In genomic region chr11:87326594-87326993, GRCh38 we compare ENCODE assay signal across 34 cellular contexts.
DNase-seq lines count a peak whose midpoint lies in the region; ATAC-seq, FAIRE-seq and TF ChIP-seq lines count a peak whose summit lies in the region.
"Had no signal": no experiment of that assay in that cellular context is flagged by ENCODE, and none has a peak within 500 bp of the region (broad histone marks: within the 10 kb centered on the region; RNA-seq: fewer than 3 reads in every experiment).

No MANE protein-coding gene starts in this region.

- H2BK120ac ChIP-seq in IMR-90 (ENCODE audit: low read depth, low read length): no peak overlapping the region

- WGBS in HepG2 (ENCODE audit: low lambda C conversion rate): 96% methylated on average over 2 of the region's 2 CpGs
- WGBS in right lobe of liver (ENCODE audit: insufficient coverage, low coverage, low lambda C conversion rate, missing lambda C conversion rate): 89% methylated on average over 2 of the region's 2 CpGs
- WGBS in A549 (ENCODE audit: missing lambda C conversion rate): 91% methylated on average over 2 of the region's 2 CpGs
- no CpG with 5 or more reads among the region's 2 CpGs for WGBS in IMR-90 (ENCODE audit: extremely low coverage in 2 of 2, insufficient read length in 1 of 2), 2 experiments
- WGBS in K562 (ENCODE audit: insufficient coverage, low coverage, missing lambda C conversion rate): 50% methylated on average over 2 of the region's 2 CpGs

- no peak for DNase-seq in HepG2 (ENCODE audit: low spot score)
- no peak for DNase-seq in right lobe of liver
- no peak for DNase-seq in A549 (ENCODE audit: low read depth in 1 of 2, low spot score in 1 of 2)
- DNase-seq in IMR-90: no peak
- no peak for DNase-seq in K562 (ENCODE audit: extremely low read depth in 1 of 4, low spot score in 3 of 4)
- no peak for DNase-seq in cortex of kidney (lab: John Stamatoyannopoulos, UW)
- DNase-seq in AG08395 (ENCODE audit: low spot score): no peak
- DNase-seq in glomerular visceral epithelial cell (ENCODE audit: extremely low spot score): no peak
- DNase-seq: 8988T; ACHN; AML-193; BE2C; C1 segment of cervical spinal cord; Caco-2; Calu3; CD4-positive, alpha-beta memory T cell; CD4-positive, alpha-beta T cell; CD4-positive, CD25-positive, alpha-beta regulatory T cell; CD8-positive, alpha-beta memory T cell; CD8-positive, alpha-beta T cell; COR-L47; DMS 273 treated with DMSO at 0.1 percent for 48 hours; DMS153; DMS53; DMS79; DMS79 treated with DMSO at 0.1 percent for 48 hours; DND-41; EL had no signal

- no peak overlapping the region for H4K8ac ChIP-seq in IMR-90 (ENCODE audit: low read depth in 2 of 2, low read length in 2 of 2)

- TF ChIP-seq CTCF in HepG2 (CRISPR knock-in tag; IDR thresholded peaks at IDR 0.05) (no peak), right lobe of liver (IDR thresholded peaks at IDR 0.05) (no peak), A549 (IDR thresholded peaks at IDR 0.05) (no peak), IMR-90 (conservative IDR thresholded peaks at IDR 0.05; ENCODE audit: low read depth, low read length) (no peak), K562 (IDR thresholded peaks at IDR 0.05 in 2 of 3, conservative IDR thresholded peaks at IDR 0.05 in 1 of 3; ENCODE audit: insufficient read depth in 2 of 3, low read depth in 1 of 3, low read length in 3 of 3) (no peak)

- H3K18ac ChIP-seq in IMR-90 (ENCODE audit: low read depth, low read length): no peak overlapping the region

- no peak overlapping the region for H2BK5ac ChIP-seq in IMR-90 (ENCODE audit: low read depth, low read length, poor library complexity, severe bottlenecking)

- FAIRE-seq in HepG2 (lab: Jason Lieb, UNC): no peak
- FAIRE-seq in A549 (lab: Jason Lieb, UNC): no peak
- FAIRE-seq in K562 (lab: Jason Lieb, UNC): no peak
- FAIRE-seq: A204.1, D721Med had no signal

- H3K4me1 ChIP-seq in HepG2 (ENCODE audit: insufficient read depth, low read length) (no peaks in the 10 kb centered on the region), right lobe of liver (no peaks in the 10 kb centered on the region), A549 (no peaks in the 10 kb centered on the region), IMR-90 (ENCODE audit: control insufficient read depth, insufficient read depth, low read length) (no peaks in the 10 kb centered on the region), K562 (replicated peaks in 1 of 2; ENCODE audit: control insufficient read depth in 2 of 2, insufficient read depth in 2 of 2, low read length in 2 of 2) (no peaks in the 10 kb centered on the region)
- H3K4me1 ChIP-seq: BLaER1; BLaER1 treated with 17β-estradiol and CSF1 and Interleukin-3, amounts not matched to agents 10 nM and 100 nM; Caco-2 had no signal

- POLR2A ChIA-PET in HepG2 (lab: Yijun Ruan, JAX): no interaction called here
- POLR2A ChIA-PET in A549 (lab: Yijun Ruan, JAX): no interaction called here
- POLR2A ChIA-PET in IMR-90 (lab: Charles Lee; ENCODE audit: unreplicated experiment): no interaction called here
- POLR2A ChIA-PET in K562 (lab: Yijun Ruan, JAX): interaction anchor here (1.0 kb wide), 1 partner anchor 26 kb away, joined by 4 read pairs; no protein-coding TSS in a partner anchor

- TF ChIP-seq RAD21 in HepG2 (CRISPR knock-in tag; IDR thresholded peaks at IDR 0.05): no peak
- no peak for TF ChIP-seq RAD21 in A549 (conservative IDR thresholded peaks at IDR 0.05 in 1 of 2, IDR thresholded peaks at IDR 0.05 in 1 of 2)
- TF ChIP-seq RAD21 in IMR-90 (IDR thresholded peaks at IDR 0.05; ENCODE audit: low read length): no peak
- no peak for TF ChIP-seq RAD21 in K562 (CRISPR knock-in tag; conservative IDR thresholded peaks at IDR 0.05 in 1 of 2, IDR thresholded peaks at IDR 0.05 in 1 of 2)

- no peak overlapping the region for H4K91ac ChIP-seq in IMR-90 (ENCODE audit: insufficient read depth, low read depth, low read length)

- H3K4me3 ChIP-seq in HepG2 (replicated peaks in 1 of 3; ENCODE audit: insufficient read depth in 1 of 3, low read depth in 2 of 3, low read length in 3 of 3): no peak overlapping the region
- H3K4me3 ChIP-seq in right lobe of liver: no peak overlapping the region
- no peak overlapping the region for H3K4me3 ChIP-seq in A549
- H3K4me3 ChIP-seq in IMR-90 (ENCODE audit: insufficient read depth, low read depth, low read length): no peak overlapping the region
- H3K4me3 ChIP-seq in K562: no peak overlapping the region
- H3K4me3 ChIP-seq: BLaER1; BLaER1 treated with 17β-estradiol and CSF1 and Interleukin-3, amounts not matched to agents 10 nM and 100 nM had no signal

- H2BK20ac ChIP-seq in IMR-90 (ENCODE audit: low read depth, low read length): no peak overlapping the region

- dilution Hi-C loops in IMR-90 (cut with HindIII; ENCODE audit: low sequenced_read_pairs, unreplicated experiment): no loop called here

- no peak overlapping the region for H4K5ac ChIP-seq in IMR-90 (ENCODE audit: low read depth, low read length)

- H3K4ac ChIP-seq in IMR-90 (ENCODE audit: low read depth, low read length): no peak overlapping the region

- H3K4me2 ChIP-seq in HepG2 (ENCODE audit: low read depth, low read length) (no peak overlapping the region), A549 (no peak overlapping the region), IMR-90 (ENCODE audit: low read depth, low read length) (no peak overlapping the region), K562 (ENCODE audit: insufficient read depth, low read length) (no peak overlapping the region)
- H3K4me2 ChIP-seq: BLaER1; BLaER1 treated with 17β-estradiol and CSF1 and Interleukin-3, amounts not matched to agents 10 nM and 100 nM had no signal

- H3K79me1 ChIP-seq in IMR-90 (ENCODE audit: low read depth in 1 of 2, low read length in 2 of 2): no peaks in the 10 kb centered on the region

- no peak overlapping the region for H3K14ac ChIP-seq in IMR-90 (replicated peaks; ENCODE audit: low read depth, low read length)

- TF ChIP-seq POLR2A in HepG2 (IDR thresholded peaks at IDR 0.05; ENCODE audit: insufficient read depth in 1 of 2, low read depth in 2 of 2, low read length in 2 of 2) (no peak), right lobe of liver (IDR thresholded peaks at IDR 0.05) (no peak), A549 (IDR thresholded peaks at IDR 0.05; ENCODE audit: low read length) (no peak), IMR-90 (IDR thresholded peaks at IDR 0.05; ENCODE audit: low read depth, low read length) (no peak), K562 (conservative IDR thresholded peaks at IDR 0.05) (no peak)

- no peaks in the 10 kb centered on the region for H3K27me3 ChIP-seq in HepG2 (ENCODE audit: control insufficient read depth in 1 of 2, insufficient read depth in 2 of 2, low read length in 2 of 2)
- H3K27me3 ChIP-seq in right lobe of liver: no peaks in the 10 kb centered on the region
- no peaks in the 10 kb centered on the region for H3K27me3 ChIP-seq in IMR-90 (ENCODE audit: control insufficient read depth, insufficient read depth, low read length)
- H3K27me3 ChIP-seq in K562 (ENCODE audit: control insufficient read depth in 2 of 2, insufficient read depth in 2 of 2, low read length in 2 of 2): no peaks in the 10 kb centered on the region
- H3K27me3 ChIP-seq: BE2C; BLaER1; BLaER1 treated with 17β-estradiol and CSF1 and Interleukin-3, amounts not matched to agents 10 nM and 100 nM had no signal

- no TSS peak for BruUV-seq in HepG2 (replicated peaks; lab: Mats Ljungman, UMichigan)
- BruUV-seq in IMR-90 (replicated peaks; lab: Mats Ljungman, UMichigan): no TSS peak
- BruUV-seq in K562 (replicated peaks; lab: Mats Ljungman, UMichigan): no TSS peak

- H3K27ac ChIP-seq in HepG2 (ENCODE audit: extremely low read length, insufficient read depth, low read length): no peak overlapping the region
- no peak overlapping the region for H3K27ac ChIP-seq in right lobe of liver
- H3K27ac ChIP-seq in A549: no peak overlapping the region
- no peak overlapping the region for H3K27ac ChIP-seq in IMR-90 (ENCODE audit: insufficient read depth, low read length)
- H3K27ac ChIP-seq in K562 (ENCODE audit: extremely low read depth, low read depth, low read length): no peak overlapping the region
- H3K27ac ChIP-seq: 22Rv1; BLaER1; BLaER1 treated with 17β-estradiol and CSF1 and Interleukin-3, amounts not matched to agents 10 nM and 100 nM; C4-2B had no signal

- no peak overlapping the region for H2AK9ac ChIP-seq in IMR-90 (replicated peaks; ENCODE audit: low read depth, low read length, poor library complexity)

- no peaks in the 10 kb centered on the region; the same call in 1 of the 2 replicates for H3K9me1 ChIP-seq in IMR-90 (ENCODE audit: insufficient read depth, low read length)
- H3K9me1 ChIP-seq in K562 (ENCODE audit: control insufficient read depth, insufficient read depth, low read length): no peaks in the 10 kb centered on the region

- CTCF ChIA-PET in HepG2 (lab: Yijun Ruan, JAX; ENCODE audit: low intra/inter-chr PET ratio, low total read pairs) (no interaction called here), A549 (lab: Yijun Ruan, JAX) (no interaction called here), IMR-90 (lab: Yijun Ruan, JAX) (interaction anchor here (0.5 kb wide), 1 partner anchor 10 kb away, joined by 3 read pairs; no protein-coding TSS in a partner anchor), K562 (lab: Yijun Ruan, JAX; ENCODE audit: low intra/inter-chr PET ratio) (no interaction called here)

- H2AFZ ChIP-seq in HepG2 (ENCODE audit: low read length) (no peak overlapping the region), IMR-90 (replicated peaks; ENCODE audit: low read length, poor library complexity) (no peak overlapping the region), K562 (ENCODE audit: low read depth, low read length) (no peak overlapping the region)

- H3K79me2 ChIP-seq in HepG2 (ENCODE audit: insufficient read depth, low read length): no peaks in the 10 kb centered on the region
- H3K79me2 ChIP-seq in K562 (ENCODE audit: control insufficient read depth, insufficient read depth, low read length): no peaks in the 10 kb centered on the region

- no peak overlapping the region for H2AK5ac ChIP-seq in IMR-90 (ENCODE audit: low read depth, low read length)

- no peak overlapping the region for H3K56ac ChIP-seq in IMR-90 (ENCODE audit: extremely low read depth, insufficient read depth, low read length)

- no peak overlapping the region for H3K9ac ChIP-seq in HepG2 (ENCODE audit: insufficient read depth, low read depth, low read length)
- H3K9ac ChIP-seq in IMR-90 (ENCODE audit: low read depth, low read length): no peak overlapping the region
- H3K9ac ChIP-seq in K562 (ENCODE audit: insufficient read depth in 1 of 2, low read depth in 2 of 2, low read length in 2 of 2): no peak overlapping the region
- H3K9ac ChIP-seq: BLaER1; BLaER1 treated with 17β-estradiol and CSF1 and Interleukin-3, amounts not matched to agents 10 nM and 100 nM had no signal

- H2BK15ac ChIP-seq in IMR-90 (ENCODE audit: low read depth, low read length): no peak overlapping the region

- TF ChIP-seq EP300 in HepG2 (IDR thresholded peaks at IDR 0.05; ENCODE audit: low read depth in 2 of 2, low read length in 2 of 2) (no peak), HepG2 (CRISPR knock-in tag; IDR thresholded peaks at IDR 0.05; ENCODE audit: borderline replicate concordance) (no peak), A549 (IDR thresholded peaks at IDR 0.05) (no peak), K562 (IDR thresholded peaks at IDR 0.05; ENCODE audit: low read length) (no peak)

- H3K36me3 ChIP-seq in HepG2 (replicated peaks in 1 of 2; ENCODE audit: control insufficient read depth in 1 of 2, insufficient read depth in 2 of 2, low read length in 2 of 2): peaks cover 6 to 18% of the 10 kb centered on the region in 2 experiments; a peak in 4 of 5 replicates
- H3K36me3 ChIP-seq in right lobe of liver: peaks cover 0 to 2% (median 0%) of the 10 kb centered on the region in 4 donors
- H3K36me3 ChIP-seq in IMR-90 (ENCODE audit: control insufficient read depth, insufficient read depth, low read length): no peaks in the 10 kb centered on the region
- H3K36me3 ChIP-seq in K562 (ENCODE audit: control insufficient read depth, insufficient read depth, low read length): peaks cover 9% of the 10 kb centered on the region; the same call in 2 of the 3 replicates
- H3K36me3 ChIP-seq: BE2C had no signal

- H3K23ac ChIP-seq in IMR-90 (ENCODE audit: low read depth, low read length): no peak overlapping the region

- ATAC-seq in HepG2 (no peak), right lobe of liver (no peak), A549 (no peak), IMR-90 (ENCODE audit: low read depth) (no peak), K562 (no peak)
- ATAC-seq: CD8-positive, alpha-beta T cell had no signal

- in situ Hi-C loops in HepG2 (cut with HindIII; ENCODE audit: extremely low pct_ligation_motif_present, low pct_unique_long_range_greater_than_20kb) (no loop called here), IMR-90 (cut with MboI; ENCODE audit: low sequenced_read_pairs) (no loop called here), K562 (cut with MboI) (no loop called here)

- H4K20me1 ChIP-seq in HepG2 (ENCODE audit: insufficient read depth, low read length) (no peaks in the 10 kb centered on the region), IMR-90 (ENCODE audit: insufficient read depth, low read length) (no peaks in the 10 kb centered on the region), K562 (replicated peaks; ENCODE audit: control insufficient read depth, insufficient read depth, low read length) (no peaks in the 10 kb centered on the region)
- H4K20me1 ChIP-seq: BLaER1; BLaER1 treated with 17β-estradiol and CSF1 and Interleukin-3, amounts not matched to agents 10 nM and 100 nM had no signal

- H3K9me3 ChIP-seq in HepG2 (ENCODE audit: low read length): no peaks in the 10 kb centered on the region
- H3K9me3 ChIP-seq in right lobe of liver: no peaks in the 10 kb centered on the region
- no peaks in the 10 kb centered on the region for H3K9me3 ChIP-seq in A549
- H3K9me3 ChIP-seq in IMR-90 (ENCODE audit: control insufficient read depth, insufficient read depth, low read length): no peaks in the 10 kb centered on the region
- no peaks in the 10 kb centered on the region for H3K9me3 ChIP-seq in K562 (replicated peaks; ENCODE audit: control insufficient read depth, insufficient read depth, low read depth, low read length)
- H3K9me3 ChIP-seq: BE2C, BLaER1, Caco-2 had no signal

- intact Hi-C loops in HepG2 (cut with micrococcal nuclease; ENCODE audit: unreplicated experiment): no loop called here
- intact Hi-C loops in right lobe of liver (cut with DNase I): no loop called here
- intact Hi-C loops in IMR-90 (cut with micrococcal nuclease): no loop called here
- intact Hi-C loops in K562 (cut with micrococcal nuclease): no loop called here

Comparison
In these comparisons a context has a peak if more than half of its experiments do, and no peak if none do; other contexts are left out.
1. Of the 241 proteins assayed by ChIP-seq in both HepG2 and K562: peak only in HepG2: none; only in K562: MAFG; in both: MAFF and MAFK; in neither: 238.